30 cellular contexts compared by ENCODE assay signal in the genomic region with DNA sequence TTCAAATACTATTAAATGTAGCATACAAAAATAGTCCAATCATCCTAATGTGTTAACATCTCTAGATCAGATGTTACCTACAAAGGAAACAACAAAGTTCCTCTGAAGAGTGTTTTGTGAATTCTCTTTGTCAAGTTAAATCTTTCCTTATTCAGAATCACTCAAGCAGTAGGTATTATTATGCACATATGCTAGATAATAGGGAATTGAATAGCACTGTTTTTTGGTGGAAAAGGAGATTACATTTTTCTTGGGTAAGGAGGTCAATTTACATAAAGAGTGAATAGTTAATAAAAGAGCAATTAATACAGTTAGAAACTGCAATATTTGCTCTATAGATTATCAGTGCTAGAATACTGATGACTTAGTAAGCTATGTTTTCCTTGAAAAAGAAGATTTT.
"Had no signal": no experiment of that assay in that cellular context is flagged by ENCODE, and none has a peak within 500 bp of the region (broad histone marks: within the 10 kb centered on the region; RNA-seq: fewer than 3 reads in every experiment).

No MANE protein-coding gene starts in this region.

- DNase-seq: cortex of kidney; dorsolateral prefrontal cortex; effector CD4-positive, alpha-beta T cell; foreskin keratinocyte; heart left ventricle; left cardiac atrium; left lung; mesenchymal stem cell; midbrain; naive thymus-derived CD4-positive, alpha-beta T cell; stimulated activated CD4-positive, alpha-beta T cell treated with anti-CD3 and anti-CD28 coated beads, Interleukin-12 subunit alpha, Interleukin-12 subunit beta, amount 100 ng/mL, for 4 hours; stimulated activated CD4-positive, alpha-beta T cell treated with anti-CD3 and anti-CD28 coated beads, Interleukin-1b, Interleukin-23, amount 100 ng/mL, for 48 hours; stimulated activated CD4-positive, alpha-beta T cell treated with anti-CD3 and anti-CD28 coated beads, Interleukin-4, amount 100 ng/mL, for 1 hour; stimulated activated CD8-positive, alpha-beta memory T cell treated with anti-CD3 and anti-CD28 coated beads, Interleukin-4, amount 100 ng/mL, for 48 hours; stimulated activated naive CD4-positive, alpha-beta T cell; stimulated activated naive CD8-positive, alpha-beta T cell treated with anti-CD3 and anti-CD28 coated beads, Interleukin-15, amount 100 ng/mL, for 72 hours; transverse colon; upper lobe of right lung; uterus had no signal

- H3K4me2 ChIP-seq: hepatocyte, neural progenitor cell, smooth muscle cell had no signal

- H3K9ac ChIP-seq: neural progenitor cell had no signal

- H2AFZ ChIP-seq: hepatocyte, neural progenitor cell had no signal

- H3K36me3 Mint-ChIP-seq: naive thymus-derived CD4-positive, alpha-beta T cell; neural progenitor cell had no signal

- H3K9me3 Mint-ChIP-seq: naive thymus-derived CD4-positive, alpha-beta T cell; nephron; neural progenitor cell; stimulated activated naive CD8-positive, alpha-beta T cell treated with anti-CD3 and anti-CD28 coated beads, Interleukin-15, amount 100 ng/mL, for 72 hours had no signal

- H3K4me3 ChIP-seq: dorsolateral prefrontal cortex, esophagus muscularis mucosa, gastroesophageal sphincter, heart left ventricle, hepatocyte, left lung, neural progenitor cell, prostate gland, right atrium auricular region, smooth muscle cell, suprapubic skin, transverse colon, upper lobe of right lung, uterus had no signal

- H3K36me3 ChIP-seq: esophagus muscularis mucosa, gastroesophageal sphincter, heart left ventricle, left lung, neural progenitor cell, prostate gland, right atrium auricular region, suprapubic skin, transverse colon, upper lobe of right lung, uterus had no signal

- ATAC-seq: foreskin keratinocyte; gastroesophageal sphincter; heart left ventricle; left cardiac atrium; left lung; naive thymus-derived CD4-positive, alpha-beta T cell; sciatic nerve; stimulated activated naive CD8-positive, alpha-beta T cell treated with anti-CD3 and anti-CD28 coated beads, Interleukin-15, amount 100 ng/mL, for 72 hours; upper lobe of right lung had no signal

- H3K4me3 Mint-ChIP-seq: naive thymus-derived CD4-positive, alpha-beta T cell; nephron; neural progenitor cell; stimulated activated naive CD8-positive, alpha-beta T cell treated with anti-CD3 and anti-CD28 coated beads, Interleukin-15, amount 100 ng/mL, for 72 hours had no signal

- FAIRE-seq: islet of Langerhans had no signal

- H3K4me1 ChIP-seq: prostate gland, right atrium auricular region, upper lobe of right lung, uterus had no signal

- H3K4me1 Mint-ChIP-seq: naive thymus-derived CD4-positive, alpha-beta T cell; stimulated activated naive CD8-positive, alpha-beta T cell treated with anti-CD3 and anti-CD28 coated beads, Interleukin-15, amount 100 ng/mL, for 72 hours had no signal

- H3K27me3 ChIP-seq: esophagus muscularis mucosa, foreskin keratinocyte, gastroesophageal sphincter, hepatocyte, left lung, neural progenitor cell, right atrium auricular region, suprapubic skin, transverse colon, upper lobe of right lung, uterus had no signal

- H3K79me2 ChIP-seq: hepatocyte had no signal

- H3K27ac ChIP-seq: dorsolateral prefrontal cortex, esophagus muscularis mucosa, foreskin keratinocyte, gastroesophageal sphincter, heart left ventricle, left lung, neural progenitor cell, prostate gland, right atrium auricular region, suprapubic skin, transverse colon, upper lobe of right lung, uterus had no signal

- H3K27ac Mint-ChIP-seq: naive thymus-derived CD4-positive, alpha-beta T cell; nephron; neural progenitor cell had no signal

- H3K9me3 ChIP-seq: esophagus muscularis mucosa, gastroesophageal sphincter, heart left ventricle, left lung, prostate gland, right atrium auricular region, suprapubic skin, transverse colon, upper lobe of right lung, uterus had no signal
